In the genomic region with DNA sequence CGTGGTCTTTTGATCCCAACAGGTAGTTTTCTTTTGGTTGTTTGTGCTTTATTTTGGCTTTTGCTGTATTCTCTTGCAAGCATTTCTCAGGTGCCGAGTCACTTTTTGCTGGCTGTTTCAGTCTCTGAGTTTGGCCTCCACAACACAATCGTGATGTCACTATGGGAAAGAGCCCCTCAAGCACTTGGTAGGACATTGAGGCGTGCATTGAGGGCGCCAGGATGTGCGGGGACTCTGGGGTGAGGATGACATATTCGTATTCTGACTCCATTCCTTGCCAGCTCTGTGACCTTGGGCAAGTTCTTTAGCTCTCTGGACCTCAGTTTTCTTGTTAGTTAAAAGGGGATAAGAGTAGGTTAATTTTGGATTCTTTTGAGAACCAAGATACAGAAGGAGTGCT, we compare ENCODE assay signal across 23 cellular contexts. TPM values are rescaled to one million over a fixed set of nuclear protein-coding genes. Genes with fewer than 3 reads are reported as not detected.
DNase-seq lines count a peak whose midpoint lies in the region; ATAC-seq and TF ChIP-seq lines count a peak whose summit lies in the region.
"Had no signal": no experiment of that assay in that cellular context is flagged by ENCODE, and none has a peak within 500 bp of the region (broad histone marks: within the 10 kb centered on the region; RNA-seq: fewer than 3 reads in every experiment).

No MANE protein-coding gene starts in this region.

- peaks cover 2% of the 10 kb centered on the region for H3K36me3 Mint-ChIP-seq in T-helper 1 cell treated with Interleukin-12 subunit alpha and Interleukin-12 subunit beta and Interleukin-4 antibody, amounts not matched to agents 30 μg/mL and 1 μg/mL, for 36 hours (ENCODE audit: low read depth)
- no peaks in the 10 kb centered on the region for H3K36me3 Mint-ChIP-seq in dendritic cell treated with granulocyte-macrophage colony-stimulating factor and Interleukin-4, amounts not matched to agents 40 ng/mL and 50 ng/mL, for 4 days (ENCODE audit: low read depth)
- H3K36me3 Mint-ChIP-seq: type B pancreatic cell had no signal

- H3K27me3 ChIP-seq in upper lobe of right lung: no peaks in the 10 kb centered on the region
- H3K27me3 ChIP-seq: body of pancreas, heart right ventricle had no signal

- H3K27ac Mint-ChIP-seq in T-helper 1 cell treated with Interleukin-12 subunit alpha and Interleukin-12 subunit beta and Interleukin-4 antibody, amounts not matched to agents 30 μg/mL and 1 μg/mL, for 36 hours: peak overlapping the region; percentile 84
- peak overlapping the region; percentile 30 for H3K27ac Mint-ChIP-seq in dendritic cell treated with granulocyte-macrophage colony-stimulating factor and Interleukin-4, amounts not matched to agents 40 ng/mL and 50 ng/mL, for 4 days
- H3K27ac Mint-ChIP-seq: type B pancreatic cell had no signal

- DNase-seq in T-helper 1 cell (no peak), upper lobe of right lung (peak; percentile 27), hypothalamus (lab: John Stamatoyannopoulos, UW) (no peak), NCI-H446 (lab: John Stamatoyannopoulos, UW) (no peak)
- DNase-seq in stimulated activated CD4-positive, alpha-beta T cell treated with anti-CD3 and anti-CD28 coated beads, Interleukin-15, amount 100 ng/mL, for 24 hours: peak; percentile 26
- no peak for DNase-seq in stimulated activated CD4-positive, alpha-beta T cell treated with anti-CD3 and anti-CD28 coated beads, Interleukin-12 subunit alpha, Interleukin-12 subunit beta, amount 100 ng/mL, for 4 hours
- DNase-seq: activated CD8-positive, alpha-beta memory T cell treated with anti-CD3 and anti-CD28 coated beads for 24 hours; activated gamma-delta T cell treated with Interleukin-2 at 50 U/mL for 16 hours; AML-193; body of pancreas; GOT3; heart right ventricle; Kasumi-1; lower lobe of right lung; NCI-H1092 treated with DMSO at 0.1 percent for 48 hours; NCI-H2081; NCI-H510A treated with DMSO at 0.1 percent for 48 hours; retina; stimulated activated naive CD4-positive, alpha-beta T cell had no signal

- H3K27ac ChIP-seq in upper lobe of right lung: no peak overlapping the region
- H3K27ac ChIP-seq: 22Rv1, heart right ventricle, lower lobe of right lung had no signal

- intact Hi-C loops in dendritic cell treated with granulocyte-macrophage colony-stimulating factor and Interleukin-4, amounts not matched to agents 40 ng/mL and 50 ng/mL, for 4 days (cut with micrococcal nuclease): no loop called here
- intact Hi-C loops in upper lobe of right lung (cut with DNase I): no loop called here

- no peaks in the 10 kb centered on the region for H3K36me3 ChIP-seq in upper lobe of right lung
- H3K36me3 ChIP-seq: heart right ventricle, lower lobe of right lung had no signal

- H3K4me1 ChIP-seq in upper lobe of right lung: peaks cover 35% of the 10 kb centered on the region

- H3K4me3 ChIP-seq in upper lobe of right lung: no peak overlapping the region
- H3K4me3 ChIP-seq: body of pancreas, heart right ventricle, lower lobe of right lung had no signal

- H3K9me3 Mint-ChIP-seq in T-helper 1 cell treated with Interleukin-12 subunit alpha and Interleukin-12 subunit beta and Interleukin-4 antibody, amounts not matched to agents 30 μg/mL and 1 μg/mL, for 36 hours: no peaks in the 10 kb centered on the region
- no peaks in the 10 kb centered on the region for H3K9me3 Mint-ChIP-seq in dendritic cell treated with granulocyte-macrophage colony-stimulating factor and Interleukin-4, amounts not matched to agents 40 ng/mL and 50 ng/mL, for 4 days
- H3K9me3 Mint-ChIP-seq: type B pancreatic cell had no signal

- no peak for ATAC-seq in upper lobe of right lung
- ATAC-seq: body of pancreas, heart right ventricle, lower lobe of right lung had no signal

- H3K4me3 Mint-ChIP-seq in T-helper 1 cell treated with Interleukin-12 subunit alpha and Interleukin-12 subunit beta and Interleukin-4 antibody, amounts not matched to agents 30 μg/mL and 1 μg/mL, for 36 hours: peak overlapping the region; percentile 7
- H3K4me3 Mint-ChIP-seq in dendritic cell treated with granulocyte-macrophage colony-stimulating factor and Interleukin-4, amounts not matched to agents 40 ng/mL and 50 ng/mL, for 4 days: no peak overlapping the region
- H3K4me3 Mint-ChIP-seq: type B pancreatic cell had no signal

- peaks cover 85% of the 10 kb centered on the region for H3K4me1 Mint-ChIP-seq in T-helper 1 cell treated with Interleukin-12 subunit alpha and Interleukin-12 subunit beta and Interleukin-4 antibody, amounts not matched to agents 30 μg/mL and 1 μg/mL, for 36 hours (ENCODE audit: low read depth)
- H3K4me1 Mint-ChIP-seq in dendritic cell treated with granulocyte-macrophage colony-stimulating factor and Interleukin-4, amounts not matched to agents 40 ng/mL and 50 ng/mL, for 4 days (ENCODE audit: low read depth): peaks cover 56% of the 10 kb centered on the region

- H3K27me3 Mint-ChIP-seq in T-helper 1 cell treated with Interleukin-12 subunit alpha and Interleukin-12 subunit beta and Interleukin-4 antibody, amounts not matched to agents 30 μg/mL and 1 μg/mL, for 36 hours (ENCODE audit: low read depth): no peaks in the 10 kb centered on the region
- no peaks in the 10 kb centered on the region for H3K27me3 Mint-ChIP-seq in dendritic cell treated with granulocyte-macrophage colony-stimulating factor and Interleukin-4, amounts not matched to agents 40 ng/mL and 50 ng/mL, for 4 days
- H3K27me3 Mint-ChIP-seq: type B pancreatic cell had no signal

- H3K9me3 ChIP-seq in upper lobe of right lung: no peaks in the 10 kb centered on the region
- H3K9me3 ChIP-seq: body of pancreas, heart right ventricle, lower lobe of right lung had no signal

- no peak for TF ChIP-seq CTCF in upper lobe of right lung (IDR thresholded peaks at IDR 0.05)

RNA-seq across cellular contexts. Expression of a gene that starts 13.0 kb away (rescaled TPM):
- total RNA-seq in upper lobe of right lung: 52.5 TPM

Comparison
In these comparisons a context has a peak if more than half of its experiments do, and no peak if none do; other contexts are left out.
1. DNase-seq: peak in stimulated activated CD4-positive, alpha-beta T cell treated with anti-CD3 and anti-CD28 coated beads, Interleukin-15, amount 100 ng/mL, for 24 hours (single experiment) and upper lobe of right lung (single experiment); none in T-helper 1 cell (0 of 5), stimulated activated CD4-positive, alpha-beta T cell treated with anti-CD3 and anti-CD28 coated beads, Interleukin-12 subunit alpha, Interleukin-12 subunit beta, amount 100 ng/mL, for 4 hours (single experiment), hypothalamus (0 of 51) and NCI-H446 (0 of 2).